Comparison of ENCODE assay signal across 37 cellular contexts in the genomic region with DNA sequence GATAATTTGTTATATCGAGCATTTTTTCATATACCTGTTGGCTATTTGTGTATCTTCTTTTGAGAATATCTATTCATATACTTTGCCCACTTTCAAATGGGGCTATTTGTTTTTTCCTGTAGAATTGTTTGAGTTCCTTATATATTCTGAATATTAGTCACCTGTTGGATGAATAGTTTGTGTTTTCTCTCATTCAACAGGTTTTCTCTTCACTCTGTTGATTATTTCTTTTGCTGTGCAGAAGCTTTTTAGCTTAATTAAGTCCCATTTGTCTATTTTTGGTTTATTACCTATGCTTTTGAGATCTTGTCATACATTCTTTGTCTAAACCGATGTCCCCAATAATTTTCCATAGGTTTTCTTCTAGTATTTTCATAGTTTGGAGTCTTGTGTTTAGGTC.
"Had no signal": no experiment of that assay in that cellular context is flagged by ENCODE, and none has a peak within 500 bp of the region (broad histone marks: within the 10 kb centered on the region; RNA-seq: fewer than 3 reads in every experiment).

No MANE protein-coding gene starts in this region.

- H3K27me3 Mint-ChIP-seq: activated naive CD4-positive, alpha-beta T cell treated with anti-CD3 and anti-CD28 coated beads, Interleukin-2, amount 10 ng/mL, durations not matched to agents 7 days and 5 days; activated naive CD4-positive, alpha-beta T cell treated with anti-CD3 and anti-CD28 coated beads, Interleukin-2, amount 50 U/mL, for 24 hours; activated naive CD8-positive, alpha-beta T cell; activated naive CD8-positive, alpha-beta T cell treated with anti-CD3 and anti-CD28 coated beads for 36 hours; activated naive CD8-positive, alpha-beta T cell treated with anti-CD3 and anti-CD28 coated beads, Interleukin-2, amount 10 ng/mL, durations not matched to agents 7 days and 5 days; activated naive CD8-positive, alpha-beta T cell treated with anti-CD3 and anti-CD28 coated beads, Interleukin-2, amount 50 U/mL, for 24 hours; activated T-cell treated with anti-CD3 and anti-CD28 coated beads, Interleukin-2, amount 50 U/mL, for 24 hours; activated T-helper 17 cell treated with anti-CD3 and anti-CD28 coated beads, Interleukin-2, amount 50 U/mL, for 72 hours; brain; central memory CD8-positive, alpha-beta T cell had no signal

- H3K4me3 Mint-ChIP-seq: activated naive CD4-positive, alpha-beta T cell treated with anti-CD3 and anti-CD28 coated beads for 36 hours; activated naive CD4-positive, alpha-beta T cell treated with anti-CD3 and anti-CD28 coated beads, Interleukin-2, amount 10 ng/mL, durations not matched to agents 7 days and 5 days; activated naive CD4-positive, alpha-beta T cell treated with anti-CD3 and anti-CD28 coated beads, Interleukin-2, amount 50 U/mL, for 24 hours; activated naive CD8-positive, alpha-beta T cell; activated naive CD8-positive, alpha-beta T cell treated with anti-CD3 and anti-CD28 coated beads for 36 hours; activated naive CD8-positive, alpha-beta T cell treated with anti-CD3 and anti-CD28 coated beads, Interleukin-2, amount 10 ng/mL, durations not matched to agents 7 days and 5 days; activated naive CD8-positive, alpha-beta T cell treated with anti-CD3 and anti-CD28 coated beads, Interleukin-2, amount 50 U/mL, for 24 hours; activated T-cell treated with anti-CD3 and anti-CD28 coated beads, Interleukin-2, amount 50 U/mL, for 24 hours; activated T-cell treated with anti-CD3 and anti-CD28 coated beads, Interleukin-2, amount 50 U/mL, for 4 hours; activated T-cell treated with anti-CD3 and anti-CD28 coated beads, Interleukin-2, amount 50 U/mL, for 72 hours; activated T-helper 1 cell treated with anti-CD3 and anti-CD28 coated beads, Interleukin-12 subunit alpha, Interleukin-12 subunit beta, Interleukin-2, Interleukin-4 antibody, amounts not matched to agents 30 ng/mL and 10 ng/mL and 1 ng/mL, durations not matched to agents 14 hours and 24 hours and 36 hours; activated T-helper 17 cell treated with anti-CD3 and anti-CD28 coated beads, Interleukin-2, amount 50 U/mL, for 72 hours; brain; central memory CD8-positive, alpha-beta T cell had no signal

- H3K4me1 Mint-ChIP-seq: activated naive CD4-positive, alpha-beta T cell treated with anti-CD3 and anti-CD28 coated beads, Interleukin-2, amount 10 ng/mL, durations not matched to agents 7 days and 5 days had no signal

- H3K4me3 ChIP-seq: adrenal gland, ascending aorta, body of pancreas, breast epithelium, cardiac muscle cell had no signal

- H3K36me3 ChIP-seq: adrenal gland, ascending aorta, brain microvascular endothelial cell, breast epithelium, cardiac muscle cell had no signal

- H3K4me1 ChIP-seq: adrenal gland, ascending aorta, breast epithelium had no signal

- H3K27ac ChIP-seq: adrenal gland, ascending aorta, body of pancreas, brain microvascular endothelial cell, breast epithelium, cardiac muscle cell had no signal

- DNase-seq: activated effector memory CD4-positive, alpha-beta T cell treated with anti-CD3 and anti-CD28 coated beads, Interleukin-2, amount 50 U/mL, for 16 hours; activated effector memory CD4-positive, alpha-beta T cell treated with Interleukin-2 at 50 U/mL for 16 hours; activated gamma-delta T cell; activated gamma-delta T cell treated with Interleukin-2 at 50 U/mL for 16 hours; activated naive CD4-positive, alpha-beta T cell; activated naive CD4-positive, alpha-beta T cell treated with anti-CD3 and anti-CD28 coated beads for 36 hours; activated naive CD4-positive, alpha-beta T cell treated with anti-CD3 and anti-CD28 coated beads, Interleukin-2, amount 10 ng/mL, durations not matched to agents 7 days and 5 days; activated naive CD4-positive, alpha-beta T cell treated with anti-CD3 and anti-CD28 coated beads, Interleukin-2, amount 50 U/mL, for 16 hours; activated naive CD4-positive, alpha-beta T cell treated with Interleukin-2 at 50 U/mL for 16 hours; activated naive CD8-positive, alpha-beta T cell treated with anti-CD3 and anti-CD28 coated beads for 36 hours; activated naive CD8-positive, alpha-beta T cell treated with anti-CD3 and anti-CD28 coated beads, Interleukin-2, amount 10 ng/mL, durations not matched to agents 7 days and 5 days; activated naive CD8-positive, alpha-beta T cell treated with anti-CD3 and anti-CD28 coated beads, Interleukin-2, amount 50 U/mL, for 24 hours; activated T-cell treated with anti-CD3 and anti-CD28 coated beads, Interleukin-2, amount 50 U/mL, for 24 hours; activated T-cell treated with anti-CD3 and anti-CD28 coated beads, Interleukin-2, amount 50 U/mL, for 4 hours; activated T-cell treated with anti-CD3 and anti-CD28 coated beads, Interleukin-2, amount 50 U/mL, for 48 hours; activated T-cell treated with anti-CD3 and anti-CD28 coated beads, Interleukin-2, amount 50 U/mL, for 72 hours; adrenal gland; amniotic stem cell; amygdala; anterior cingulate cortex; aorta; body of pancreas; brain microvascular endothelial cell; caudate nucleus; central memory CD4-positive, alpha-beta T cell; cerebellar nuclear complex had no signal

- H3K27ac Mint-ChIP-seq: activated naive CD4-positive, alpha-beta T cell treated with anti-CD3 and anti-CD28 coated beads for 36 hours; activated naive CD4-positive, alpha-beta T cell treated with anti-CD3 and anti-CD28 coated beads, Interleukin-2, amount 10 ng/mL, durations not matched to agents 7 days and 5 days; activated naive CD4-positive, alpha-beta T cell treated with anti-CD3 and anti-CD28 coated beads, Interleukin-2, amount 50 U/mL, for 24 hours; activated naive CD4-positive, alpha-beta T cell treated with anti-CD3 and anti-CD28 coated beads, Interleukin-2, amount 50 U/mL, for 72 hours; activated naive CD8-positive, alpha-beta T cell treated with anti-CD3 and anti-CD28 coated beads for 36 hours; activated naive CD8-positive, alpha-beta T cell treated with anti-CD3 and anti-CD28 coated beads, Interleukin-2, amount 10 ng/mL, durations not matched to agents 7 days and 5 days; activated naive CD8-positive, alpha-beta T cell treated with anti-CD3 and anti-CD28 coated beads, Interleukin-2, amount 50 U/mL, for 24 hours; activated T-cell treated with anti-CD3 and anti-CD28 coated beads, Interleukin-2, amount 50 U/mL, for 24 hours; activated T-cell treated with anti-CD3 and anti-CD28 coated beads, Interleukin-2, amount 50 U/mL, for 72 hours; activated T-helper 1 cell treated with anti-CD3 and anti-CD28 coated beads, Interleukin-12 subunit alpha, Interleukin-12 subunit beta, Interleukin-2, Interleukin-4 antibody, amounts not matched to agents 30 ng/mL and 10 ng/mL and 1 ng/mL, durations not matched to agents 14 hours and 24 hours and 36 hours; activated T-helper 2 cell treated with anti-CD3 and anti-CD28 coated beads, Interferon-gamma antibody, Interleukin-2, Interleukin-4, amounts not matched to agents 10 μg/mL and 5 μg/mL and 100 μg/mL, durations not matched to agents 14 hours and 24 hours and 36 hours; brain had no signal

- H3K9me3 ChIP-seq: ascending aorta, body of pancreas, breast epithelium had no signal

- H3K9me3 Mint-ChIP-seq: activated naive CD4-positive, alpha-beta T cell treated with anti-CD3 and anti-CD28 coated beads, Interleukin-2, amount 10 ng/mL, durations not matched to agents 7 days and 5 days; activated naive CD4-positive, alpha-beta T cell treated with anti-CD3 and anti-CD28 coated beads, Interleukin-2, amount 50 U/mL, for 24 hours; activated T-cell treated with anti-CD3 and anti-CD28 coated beads, Interleukin-2, amount 50 U/mL, for 72 hours; activated T-helper 1 cell treated with anti-CD3 and anti-CD28 coated beads, Interleukin-12 subunit alpha, Interleukin-12 subunit beta, Interleukin-2, Interleukin-4 antibody, amounts not matched to agents 30 ng/mL and 10 ng/mL and 1 ng/mL, durations not matched to agents 14 hours and 24 hours and 36 hours; activated T-helper 2 cell treated with anti-CD3 and anti-CD28 coated beads, Interferon-gamma antibody, Interleukin-2, Interleukin-4, amounts not matched to agents 10 μg/mL and 5 μg/mL and 100 μg/mL, durations not matched to agents 14 hours and 24 hours and 36 hours; central memory CD8-positive, alpha-beta T cell had no signal
